Comparison of ENCODE assay signal across 27 cellular contexts in genomic region chr7:18102576-18102975, GRCh38.
"Had no signal": no experiment of that assay in that cellular context is flagged by ENCODE, and none has a peak within 500 bp of the region (broad histone marks: within the 10 kb centered on the region; RNA-seq: fewer than 3 reads in every experiment).

No MANE protein-coding gene starts in this region.

- H3K4me3 Mint-ChIP-seq: nephron; neural progenitor cell; stimulated activated effector memory CD8-positive, alpha-beta T cell treated with anti-CD3 and anti-CD28 coated beads, Interleukin-12 subunit alpha, Interleukin-12 subunit beta, amount 100 ng/mL, for 72 hours; stimulated activated naive B cell treated with anti-CD40 and anti-IgM and Interleukin-4, amounts not matched to agents 10 μg/mL and 1 μg/mL and 100 μg/mL, for 72 hours; stimulated activated naive CD8-positive, alpha-beta T cell treated with anti-CD3 and anti-CD28 coated beads, Interleukin-15, Interleukin-2, amounts not matched to agents 100 ng/mL and 50 ng/mL, for 24 hours had no signal

- H3K27me3 Mint-ChIP-seq: progenitor cell of endocrine pancreas; stimulated activated naive CD8-positive, alpha-beta T cell treated with anti-CD3 and anti-CD28 coated beads, Interleukin-15, Interleukin-2, amounts not matched to agents 100 ng/mL and 50 ng/mL, for 24 hours had no signal

- H3K36me3 ChIP-seq: ovary, right lobe of liver, sigmoid colon, stomach, thoracic aorta, thyroid gland, tibial nerve, upper lobe of left lung, vagina had no signal

- H3K27me3 ChIP-seq: neural progenitor cell, ovary, right lobe of liver, sigmoid colon, stomach, thyroid gland, tibial nerve, upper lobe of left lung, vagina had no signal

- H3K9me3 ChIP-seq: ovary, psoas muscle, right lobe of liver, stomach, thoracic aorta, thyroid gland, upper lobe of left lung, vagina had no signal

- H3K4me1 ChIP-seq: neural progenitor cell, parathyroid adenoma, psoas muscle, right lobe of liver, stomach, thyroid gland, tibial nerve, upper lobe of left lung, vagina had no signal

- ATAC-seq: psoas muscle; right cardiac atrium; right lobe of liver; stimulated activated effector memory CD8-positive, alpha-beta T cell treated with anti-CD3 and anti-CD28 coated beads, Interleukin-12 subunit alpha, Interleukin-12 subunit beta, amount 100 ng/mL, for 72 hours; stimulated activated naive B cell treated with anti-CD40 and anti-IgM and Interleukin-4, amounts not matched to agents 10 μg/mL and 1 μg/mL and 100 μg/mL, for 72 hours had no signal

- DNase-seq: occipital lobe; ovary; posterior cingulate gyrus; psoas muscle; right cardiac atrium; right lobe of liver; sigmoid colon; small intestine; stimulated activated CD4-positive, alpha-beta T cell treated with anti-CD3 and anti-CD28 coated beads, Interleukin-15, amount 100 ng/mL, for 24 hours; stimulated activated CD4-positive, alpha-beta T cell treated with anti-CD3 and anti-CD28 coated beads, Interleukin-2, amount 100 ng/mL, for 24 hours; stimulated activated CD4-positive, alpha-beta T cell treated with anti-CD3 and anti-CD28 coated beads, Interleukin-2, amount 100 ng/mL, for 48 hours; stimulated activated CD4-positive, alpha-beta T cell treated with anti-CD3 and anti-CD28 coated beads, Interleukin-4, amount 100 ng/mL, for 24 hours; stimulated activated naive B cell treated with anti-CD40 and anti-IgM and Interleukin-4, amounts not matched to agents 10 μg/mL and 1 μg/mL and 100 μg/mL, for 72 hours; stimulated activated naive CD4-positive, alpha-beta T cell treated with Interleukin-2 at 50 U/mL for 16 hours; stomach; thyroid gland; trophoblast cell; upper lobe of left lung had no signal

- H3K9me3 Mint-ChIP-seq: neural progenitor cell; stimulated activated effector memory CD8-positive, alpha-beta T cell treated with anti-CD3 and anti-CD28 coated beads, Interleukin-12 subunit alpha, Interleukin-12 subunit beta, amount 100 ng/mL, for 72 hours had no signal

- H3K4me3 ChIP-seq: neural progenitor cell, ovary, psoas muscle, right lobe of liver, sigmoid colon, stomach, thoracic aorta, thyroid gland, tibial nerve, upper lobe of left lung, vagina had no signal

- H3K4me1 Mint-ChIP-seq: nephron; neural progenitor cell; stimulated activated effector memory CD8-positive, alpha-beta T cell treated with anti-CD3 and anti-CD28 coated beads, Interleukin-12 subunit alpha, Interleukin-12 subunit beta, amount 100 ng/mL, for 72 hours; stimulated activated naive B cell treated with anti-CD40 and anti-IgM and Interleukin-4, amounts not matched to agents 10 μg/mL and 1 μg/mL and 100 μg/mL, for 72 hours had no signal

- H3K27ac ChIP-seq: neural progenitor cell, ovary, parathyroid adenoma, psoas muscle, right lobe of liver, sigmoid colon, stomach, thoracic aorta, thyroid gland, tibial nerve, upper lobe of left lung, vagina had no signal

- H3K9ac ChIP-seq: neural progenitor cell, parathyroid adenoma had no signal

- H3K36me3 Mint-ChIP-seq: neural progenitor cell; stimulated activated effector memory CD8-positive, alpha-beta T cell treated with anti-CD3 and anti-CD28 coated beads, Interleukin-12 subunit alpha, Interleukin-12 subunit beta, amount 100 ng/mL, for 72 hours; stimulated activated naive B cell treated with anti-CD40 and anti-IgM and Interleukin-4, amounts not matched to agents 10 μg/mL and 1 μg/mL and 100 μg/mL, for 72 hours had no signal

- H3K27ac Mint-ChIP-seq: nephron; neural progenitor cell; progenitor cell of endocrine pancreas; stimulated activated effector memory CD8-positive, alpha-beta T cell treated with anti-CD3 and anti-CD28 coated beads, Interleukin-12 subunit alpha, Interleukin-12 subunit beta, amount 100 ng/mL, for 72 hours; stimulated activated naive B cell treated with anti-CD40 and anti-IgM and Interleukin-4, amounts not matched to agents 10 μg/mL and 1 μg/mL and 100 μg/mL, for 72 hours; stimulated activated naive CD8-positive, alpha-beta T cell treated with anti-CD3 and anti-CD28 coated beads, Interleukin-15, Interleukin-2, amounts not matched to agents 100 ng/mL and 50 ng/mL, for 24 hours had no signal
